In genomic region chr4:76234679-76235044, GRCh38 we compare ENCODE assay signal across 24 cellular contexts. TPM values are rescaled to one million over a fixed set of nuclear protein-coding genes. Genes with fewer than 3 reads are reported as not detected.
A peak's percentile ranks its signal among the peaks of the same experiment; 100 is the strongest.
DNase-seq lines count a peak whose midpoint lies in the region; ATAC-seq, FAIRE-seq and TF ChIP-seq lines count a peak whose summit lies in the region.
"Had no signal": no experiment of that assay in that cellular context is flagged by ENCODE, and none has a peak within 500 bp of the region (broad histone marks: within the 10 kb centered on the region; RNA-seq: fewer than 3 reads in every experiment).

No MANE protein-coding gene starts in this region.

- TF ChIP-seq POLR2A in HCT116 (IDR thresholded peaks at IDR 0.05; ENCODE audit: borderline replicate concordance, extremely low read depth, insufficient read depth, insufficient read length) = no peak
- TF ChIP-seq POLR2A in suprapubic skin (IDR thresholded peaks at IDR 0.05) = no peak

- H4K20me1 ChIP-seq in HCT116 (ENCODE audit: insufficient read depth) = no peaks in the 10 kb centered on the region
- H4K20me1 ChIP-seq in astrocyte (ENCODE audit: insufficient read depth, low read length) = no peaks in the 10 kb centered on the region

- H3K36me3 Mint-ChIP-seq in astrocyte (ENCODE audit: low read depth, unreplicated experiment) (peaks cover 2% of the 10 kb centered on the region), type B pancreatic cell (peaks cover 7% of the 10 kb centered on the region)
- H3K36me3 Mint-ChIP-seq: activated naive CD4-positive, alpha-beta T cell treated with anti-CD3 and anti-CD28 coated beads, Interleukin-2, amount 50 U/mL, for 24 hours; CD8-positive, alpha-beta T cell had no signal

- H3K4me2 ChIP-seq in HCT116 (ENCODE audit: low read length) (peak overlapping the region; percentile 87), astrocyte (ENCODE audit: low read length) (no peak overlapping the region)

- TF ChIP-seq CTCF in HCT116 (IDR thresholded peaks at IDR 0.05 in 2 of 3, conservative IDR thresholded peaks at IDR 0.05 in 1 of 3; ENCODE audit: borderline replicate concordance in 1 of 3, insufficient read depth in 1 of 3, low read depth in 2 of 3, low read length in 2 of 3) = no peak
- TF ChIP-seq CTCF in astrocyte (IDR thresholded peaks at IDR 0.05; ENCODE audit: insufficient read depth, low read depth, low read length) = no peak
- no peak for TF ChIP-seq CTCF in suprapubic skin (IDR thresholded peaks at IDR 0.05)
- no peak for TF ChIP-seq CTCF in type B pancreatic cell (conservative IDR thresholded peaks at IDR 0.05)

- H3K4me1 Mint-ChIP-seq in astrocyte (ENCODE audit: low read depth, unreplicated experiment) (no peaks in the 10 kb centered on the region), type B pancreatic cell (ENCODE audit: unreplicated experiment) (peaks cover 19% of the 10 kb centered on the region)
- H3K4me1 Mint-ChIP-seq: activated naive CD4-positive, alpha-beta T cell treated with anti-CD3 and anti-CD28 coated beads, Interleukin-2, amount 50 U/mL, for 24 hours had no signal

- intact Hi-C loops in HCT116 (cut with micrococcal nuclease) (no loop called here), aorta (cut with DNase I) (no loop called here)

- peak overlapping the region; percentile 72 for H3K9ac ChIP-seq in HCT116 (ENCODE audit: low read length)
- H3K9ac ChIP-seq in astrocyte (ENCODE audit: low read length) = no peak overlapping the region
- no peak overlapping the region for H3K9ac ChIP-seq in iPS-18a (ENCODE audit: low read length)

- no peaks in the 10 kb centered on the region for H3K9me2 ChIP-seq in HCT116 (ENCODE audit: insufficient read depth)

- BruUV-seq in HCT116 (replicated peaks; lab: Mats Ljungman, UMichigan) = TSS peak; percentile 59

- H3K79me2 ChIP-seq in HCT116 (ENCODE audit: insufficient read depth, low read length) (peaks cover 46% of the 10 kb centered on the region), astrocyte (ENCODE audit: insufficient read depth, low read length) (no peaks in the 10 kb centered on the region)

- H3K36me3 ChIP-seq in HCT116 (ENCODE audit: control insufficient read depth in 1 of 2, insufficient read depth in 2 of 2, low read length in 2 of 2) (peaks cover 0 to 25% of the 10 kb centered on the region in 2 experiments; a peak in 2 of 4 replicates), astrocyte (ENCODE audit: insufficient read depth, low read length) (no peaks in the 10 kb centered on the region), iPS-18a (ENCODE audit: control insufficient read depth, low read depth, low read length) (peaks cover 4% of the 10 kb centered on the region), suprapubic skin (no peaks in the 10 kb centered on the region), aorta (ENCODE audit: control insufficient read depth in 1 of 2, insufficient read depth in 2 of 2, low read length in 1 of 2) (no peaks in the 10 kb centered on the region)
- H3K36me3 ChIP-seq: ascending aorta had no signal

- POLR2A ChIA-PET in HCT116 (lab: Charles Lee) = no interaction called here

- H3K27me3 Mint-ChIP-seq in astrocyte (ENCODE audit: low read depth, unreplicated experiment) = no peaks in the 10 kb centered on the region
- no peaks in the 10 kb centered on the region for H3K27me3 Mint-ChIP-seq in type B pancreatic cell
- H3K27me3 Mint-ChIP-seq: activated naive CD4-positive, alpha-beta T cell treated with anti-CD3 and anti-CD28 coated beads, Interleukin-2, amount 50 U/mL, for 24 hours; progenitor cell of endocrine pancreas had no signal

- no peak for FAIRE-seq in astrocyte (lab: Jason Lieb, UNC)
- FAIRE-seq: GM18507 had no signal

- no peak for TF ChIP-seq EP300 in suprapubic skin (IDR thresholded peaks at IDR 0.05)

- H3K4me3 Mint-ChIP-seq in astrocyte (ENCODE audit: unreplicated experiment) (peak overlapping the region; percentile 85), type B pancreatic cell (no peak overlapping the region)
- H3K4me3 Mint-ChIP-seq: activated naive CD4-positive, alpha-beta T cell treated with anti-CD3 and anti-CD28 coated beads, Interleukin-2, amount 50 U/mL, for 24 hours; CD8-positive, alpha-beta T cell; nephron had no signal

- RAD21 ChIA-PET in HCT116 (lab: Charles Lee; ENCODE audit: low non-redundant PET in 1 of 2, low total read pairs in 2 of 2, uncharacterized antibody in 2 of 2, unreplicated experiment in 2 of 2) = no interaction called here

- WGBS in suprapubic skin = 78% methylated on average over 5 of the region's 5 CpGs
- WGBS in aorta, 2 donors = 96 to 97% methylated on average over 5 of the region's 5 CpGs

- H3K4me1 ChIP-seq in HCT116 (ENCODE audit: control insufficient read depth in 1 of 2, insufficient read depth in 2 of 2, low read length in 2 of 2) = peaks cover 17 to 26% of the 10 kb centered on the region in 2 experiments
- H3K4me1 ChIP-seq in astrocyte (ENCODE audit: insufficient read depth, low read length) = no peaks in the 10 kb centered on the region
- H3K4me1 ChIP-seq in iPS-18a (ENCODE audit: control insufficient read depth, low read depth, low read length) = peaks cover 23% of the 10 kb centered on the region
- peaks cover 48% of the 10 kb centered on the region for H3K4me1 ChIP-seq in suprapubic skin
- H3K4me1 ChIP-seq in aorta (ENCODE audit: control insufficient read depth in 1 of 2, insufficient read depth in 2 of 2, low read length in 2 of 2) = peaks cover 0 to 3% of the 10 kb centered on the region in 2 donors
- H3K4me1 ChIP-seq: ascending aorta had no signal

- no peak for DNase-seq in HCT116 (ENCODE audit: low read depth, low spot score)
- DNase-seq in astrocyte (ENCODE audit: low read depth) = no peak
- no peak for DNase-seq in suprapubic skin (ENCODE audit: low spot score in 2 of 2)
- DNase-seq in type B pancreatic cell (ENCODE audit: extremely low spot score, unreplicated experiment) = no peak
- no peak for DNase-seq in aorta
- DNase-seq in NCI-H1417 (lab: John Stamatoyannopoulos, UW) = no peak
- DNase-seq: activated CD4-positive, alpha-beta T cell treated with anti-CD3 and anti-CD28 coated beads for 1 hour; activated T-cell treated with anti-CD3 and anti-CD28 coated beads, Interleukin-2, amount 50 U/mL, for 48 hours; CD8-positive, alpha-beta T cell; effector memory CD4-positive, alpha-beta T cell; GOT3; midbrain; NCI-H187 treated with DMSO at 0.1 percent for 48 hours; NCI-H226; NCI-H748 treated with DMSO at 0.1 percent for 48 hours had no signal

- H3K27ac ChIP-seq in HCT116 (ENCODE audit: low read depth, low read length) (peak overlapping the region; percentile 67), astrocyte (ENCODE audit: low read depth, low read length) (no peak overlapping the region), iPS-18a (ENCODE audit: low read length) (no peak overlapping the region), suprapubic skin (peak overlapping the region; percentile 73), aorta (ENCODE audit: low read depth in 1 of 2, low read length in 2 of 2) (no peak overlapping the region)
- H3K27ac ChIP-seq: ascending aorta had no signal

- H3K27ac Mint-ChIP-seq in astrocyte (ENCODE audit: unreplicated experiment) = peak overlapping the region; percentile 73
- H3K27ac Mint-ChIP-seq in type B pancreatic cell = no peak overlapping the region
- H3K27ac Mint-ChIP-seq: activated naive CD4-positive, alpha-beta T cell treated with anti-CD3 and anti-CD28 coated beads, Interleukin-2, amount 50 U/mL, for 24 hours; CD8-positive, alpha-beta T cell had no signal

- H3K9me3 ChIP-seq in HCT116 (ENCODE audit: control insufficient read depth in 1 of 2, insufficient read depth in 1 of 2, low read depth in 1 of 2, low read length in 2 of 2) (peaks cover 5 to 16% of the 10 kb centered on the region in 2 experiments; a peak in 2 of 4 replicates), astrocyte (ENCODE audit: insufficient read depth, low read depth, low read length) (no peaks in the 10 kb centered on the region), iPS-18a (ENCODE audit: control insufficient read depth, low read depth, low read length) (no peaks in the 10 kb centered on the region), suprapubic skin (no peaks in the 10 kb centered on the region), aorta (ENCODE audit: control insufficient read depth, low read length) (no peaks in the 10 kb centered on the region)
- H3K9me3 ChIP-seq: ascending aorta had no signal

- no peak for TF ChIP-seq RAD21 in HCT116 (IDR thresholded peaks at IDR 0.05; ENCODE audit: low read depth)

- ATAC-seq in HCT116 (peak; percentile 48), aorta (ENCODE audit: low FRiP score) (no peak), HG02623 (IDR thresholded peaks at IDR 0.05; ENCODE audit: unreplicated experiment) (no peak)
- ATAC-seq: CD8-positive, alpha-beta T cell had no signal

- H3K27me3 ChIP-seq in HCT116 (ENCODE audit: insufficient read depth, low read length) = no peaks in the 10 kb centered on the region
- H3K27me3 ChIP-seq in astrocyte (ENCODE audit: insufficient read depth, low read length) = no peaks in the 10 kb centered on the region
- H3K27me3 ChIP-seq in iPS-18a (ENCODE audit: control insufficient read depth, insufficient read depth, low read length) = no peaks in the 10 kb centered on the region
- H3K27me3 ChIP-seq in suprapubic skin = no peaks in the 10 kb centered on the region
- H3K27me3 ChIP-seq in aorta (ENCODE audit: control insufficient read depth in 1 of 2, insufficient read depth in 2 of 2, low read length in 1 of 2) = no peaks in the 10 kb centered on the region
- H3K27me3 ChIP-seq: ascending aorta had no signal

- peaks cover 5% of the 10 kb centered on the region for H3K9me3 Mint-ChIP-seq in astrocyte (ENCODE audit: unreplicated experiment)
- peaks cover 11% of the 10 kb centered on the region for H3K9me3 Mint-ChIP-seq in type B pancreatic cell

- H3K4me3 ChIP-seq in HCT116 (replicated peaks in 1 of 2; ENCODE audit: low read depth in 1 of 2, low read length in 2 of 2) = peak overlapping the region; percentile 85 to 91
- H3K4me3 ChIP-seq in astrocyte (ENCODE audit: insufficient read depth, low read depth, low read length) = no peak overlapping the region
- peak overlapping the region; percentile 66 for H3K4me3 ChIP-seq in iPS-18a (ENCODE audit: low read length)
- H3K4me3 ChIP-seq in suprapubic skin = peak overlapping the region; percentile 34
- no peak overlapping the region for H3K4me3 ChIP-seq in aorta (ENCODE audit: low read length in 2 of 2)
- H3K4me3 ChIP-seq: ascending aorta had no signal

- CTCF ChIA-PET in HCT116 (lab: Charles Lee) = no interaction called here

- H2AFZ ChIP-seq in HCT116 (ENCODE audit: low read depth, low read length, poor library complexity, severe bottlenecking) = peak overlapping the region; percentile 93
- H2AFZ ChIP-seq in astrocyte (ENCODE audit: low read depth, low read length) = no peak overlapping the region

RNA-seq across cellular contexts. Expression of gene FAM47E, which starts 16.9 kb away (rescaled TPM):
- total RNA-seq in HCT116 (2021; ENCODE audit: unreplicated experiment) = 0.91 TPM
- 0.54 and 0.65 TPM in 2 replicates for polyA plus RNA-seq in HCT116 (2012)
- 0.54 and 0.84 TPM in 2 replicates for total RNA-seq in astrocyte
- total RNA-seq in suprapubic skin = 1 to 10 TPM in 2 of 4 donors, under 1 TPM in 2; 0.30 to 5.3 (median 0.98) TPM
- 3.8 and 5.4 TPM in 2 replicates for total RNA-seq in type B pancreatic cell (ENCODE audit: low replicate concordance)
- 1 to 10 TPM; 1.8 to 2.4 TPM for total RNA-seq in aorta
- polyA plus RNA-seq in aorta = 1 to 10 TPM; 1.2 to 1.9 TPM
- total RNA-seq: activated CD8-positive, alpha-beta memory T cell treated with anti-CD3 and anti-CD28 coated beads for 36 hours; ascending aorta; glomerular endothelial cell had no signal

RNA-seq across cellular contexts. Expression of gene SCARB2, which starts 21.0 kb away (rescaled TPM):
- total RNA-seq in HCT116 (2021; ENCODE audit: unreplicated experiment) (51.3 TPM), astrocyte (172 and 211 TPM in 2 replicates), suprapubic skin (100 to 1,000 TPM in 2 of 4 donors, 10 to 100 TPM in 2; 87.6 to 107 (median 95.8) TPM), type B pancreatic cell (ENCODE audit: low replicate concordance) (102 and 107 TPM in 2 replicates), aorta (100 to 1,000 TPM; 138 to 154 TPM)
- 40.8 and 44.0 TPM in 2 replicates for polyA plus RNA-seq in HCT116 (2012)
- polyA plus RNA-seq in aorta = 10 to 100 TPM; 44.3 to 73.6 TPM

Comparison
In these comparisons a context has a peak if more than half of its experiments do, and no peak if none do; other contexts are left out.
1. H3K27ac ChIP-seq: peak in HCT116 (single experiment) and suprapubic skin (single experiment); none in astrocyte (single experiment), iPS-18a (single experiment) and aorta (0 of 2).
2. H3K4me3 ChIP-seq: peak in HCT116 (2 of 2), iPS-18a (single experiment) and suprapubic skin (single experiment); none in astrocyte (single experiment) and aorta (0 of 2).